In the genomic region with DNA sequence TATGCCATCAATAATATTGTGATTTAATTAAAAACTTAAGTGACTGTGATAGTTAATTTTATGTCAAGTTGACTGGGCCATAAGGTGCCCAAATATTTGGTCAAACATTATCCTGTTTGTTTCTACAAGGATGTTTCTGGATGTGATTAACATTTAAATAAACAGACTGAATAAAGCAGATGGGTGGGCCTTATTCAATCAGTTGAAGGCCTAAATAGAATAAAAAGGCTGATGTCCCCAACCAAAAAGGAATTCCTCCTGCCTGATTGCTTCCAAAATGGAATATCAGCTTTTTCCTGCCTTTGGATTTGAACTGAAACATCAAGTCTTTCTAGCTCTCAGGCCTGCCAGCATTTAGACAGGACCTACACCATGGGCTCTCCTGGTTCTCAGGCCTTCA, we compare ENCODE assay signal across 33 cellular contexts.
"Had no signal": no experiment of that assay in that cellular context is flagged by ENCODE, and none has a peak within 500 bp of the region (broad histone marks: within the 10 kb centered on the region; RNA-seq: fewer than 3 reads in every experiment).

No MANE protein-coding gene starts in this region.

- H3K36me3 ChIP-seq: adrenal gland, ascending aorta, brain microvascular endothelial cell, breast epithelium, cardiac muscle cell had no signal

- H3K27ac ChIP-seq: adrenal gland, ascending aorta, body of pancreas, brain microvascular endothelial cell, breast epithelium, cardiac muscle cell had no signal

- H3K4me1 ChIP-seq: adrenal gland, ascending aorta, body of pancreas, breast epithelium had no signal

- H3K4me3 ChIP-seq: adrenal gland, ascending aorta, body of pancreas, breast epithelium, cardiac muscle cell had no signal

- H3K27me3 ChIP-seq: adrenal gland, ascending aorta, body of pancreas, brain microvascular endothelial cell, breast epithelium, cardiac muscle cell had no signal

- DNase-seq: activated effector memory CD4-positive, alpha-beta T cell treated with anti-CD3 and anti-CD28 coated beads, Interleukin-2, amount 50 U/mL, for 16 hours; activated effector memory CD4-positive, alpha-beta T cell treated with Interleukin-2 at 50 U/mL for 16 hours; activated gamma-delta T cell; activated gamma-delta T cell treated with Interleukin-2 at 50 U/mL for 16 hours; activated naive CD4-positive, alpha-beta T cell; activated naive CD4-positive, alpha-beta T cell treated with anti-CD3 and anti-CD28 coated beads for 36 hours; activated naive CD4-positive, alpha-beta T cell treated with anti-CD3 and anti-CD28 coated beads, Interleukin-2, amount 10 ng/mL, durations not matched to agents 7 days and 5 days; activated naive CD4-positive, alpha-beta T cell treated with anti-CD3 and anti-CD28 coated beads, Interleukin-2, amount 50 U/mL, for 16 hours; activated naive CD4-positive, alpha-beta T cell treated with Interleukin-2 at 50 U/mL for 16 hours; activated naive CD8-positive, alpha-beta T cell treated with anti-CD3 and anti-CD28 coated beads for 36 hours; activated naive CD8-positive, alpha-beta T cell treated with anti-CD3 and anti-CD28 coated beads, Interleukin-2, amount 10 ng/mL, durations not matched to agents 7 days and 5 days; activated naive CD8-positive, alpha-beta T cell treated with anti-CD3 and anti-CD28 coated beads, Interleukin-2, amount 50 U/mL, for 24 hours; activated T-cell treated with anti-CD3 and anti-CD28 coated beads, Interleukin-2, amount 50 U/mL, for 24 hours; activated T-cell treated with anti-CD3 and anti-CD28 coated beads, Interleukin-2, amount 50 U/mL, for 4 hours; activated T-cell treated with anti-CD3 and anti-CD28 coated beads, Interleukin-2, amount 50 U/mL, for 48 hours; activated T-cell treated with anti-CD3 and anti-CD28 coated beads, Interleukin-2, amount 50 U/mL, for 72 hours; adrenal gland; amniotic stem cell; amygdala; anterior cingulate cortex; aorta; body of pancreas; brain microvascular endothelial cell; caudate nucleus; central memory CD4-positive, alpha-beta T cell; cerebellar nuclear complex had no signal

- H3K9me3 ChIP-seq: adrenal gland, ascending aorta, body of pancreas had no signal

- FAIRE-seq: astrocyte, bronchial epithelial cell had no signal

- ATAC-seq: activated naive CD4-positive, alpha-beta T cell treated with anti-CD3 and anti-CD28 coated beads, Interleukin-2, amount 50 U/mL, for 72 hours; activated naive CD8-positive, alpha-beta T cell treated with anti-CD3 and anti-CD28 coated beads, Interleukin-2, amount 50 U/mL, for 24 hours; activated T-cell treated with anti-CD3 and anti-CD28 coated beads, Interleukin-2, amount 50 U/mL, for 4 hours; activated T-cell treated with anti-CD3 and anti-CD28 coated beads, Interleukin-2, amount 50 U/mL, for 72 hours; activated T-helper 17 cell treated with anti-CD3 and anti-CD28 coated beads, Interleukin-2, amount 50 U/mL, for 72 hours; body of pancreas had no signal
